2 cellular contexts compared by ENCODE assay signal in the genomic region with DNA sequence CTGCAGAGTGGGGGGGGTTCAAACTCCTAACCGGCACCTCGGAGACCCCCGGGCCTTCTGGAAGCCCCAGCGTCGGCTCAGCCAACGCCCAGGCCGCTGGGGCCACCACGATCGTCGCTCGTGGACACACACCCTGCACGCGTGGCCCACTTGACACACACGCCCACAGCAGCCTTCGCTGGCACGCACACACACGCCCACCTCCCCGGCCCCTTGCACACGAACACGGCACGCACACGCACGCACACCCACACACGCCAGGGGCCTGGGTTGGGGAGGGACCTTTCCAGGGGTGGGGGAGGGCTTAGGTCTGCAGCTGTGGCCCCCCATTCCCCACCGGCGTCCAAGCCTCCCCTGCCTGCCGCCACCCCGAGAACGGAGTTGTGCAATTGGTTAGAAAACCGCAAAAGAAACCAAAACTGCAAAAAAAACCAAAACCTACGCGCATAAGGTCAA.
TF ChIP-seq lines count a peak whose summit lies in the region.

No MANE protein-coding gene starts in this region.

TF ChIP-seq in IMR-90, 13 proteins besides CTCF, POLR2A, EP300 and RAD21:
- TF ChIP-seq MAZ (IDR thresholded peaks at IDR 0.05; ENCODE audit: borderline replicate concordance, low read depth, low read length) (no peak), MAFK (IDR thresholded peaks at IDR 0.05; ENCODE audit: low read depth, low read length) (no peak), RCOR1 (IDR thresholded peaks at IDR 0.05; ENCODE audit: insufficient replicate concordance, low read length) (no peak), MXI1 (IDR thresholded peaks at IDR 0.05; ENCODE audit: borderline replicate concordance, low read depth, low read length) (no peak), FOS (IDR thresholded peaks at IDR 0.05; ENCODE audit: low read depth, low read length) (no peak), RFX5 (IDR thresholded peaks at IDR 0.05; ENCODE audit: low read depth, low read length) (no peak), CHD1 (IDR thresholded peaks at IDR 0.05; ENCODE audit: low read depth, low read length) (no peak), CEBPB (IDR thresholded peaks at IDR 0.05; ENCODE audit: low read depth, low read length) (no peak), SMC3 (IDR thresholded peaks at IDR 0.05; ENCODE audit: low read depth, low read length) (no peak), NFE2L2 (IDR thresholded peaks at IDR 0.05; ENCODE audit: low read depth, low read length) (no peak), BHLHE40 (IDR thresholded peaks at IDR 0.05; ENCODE audit: low read depth, low read length) (no peak)
- TF ChIP-seq, protein P1, sequence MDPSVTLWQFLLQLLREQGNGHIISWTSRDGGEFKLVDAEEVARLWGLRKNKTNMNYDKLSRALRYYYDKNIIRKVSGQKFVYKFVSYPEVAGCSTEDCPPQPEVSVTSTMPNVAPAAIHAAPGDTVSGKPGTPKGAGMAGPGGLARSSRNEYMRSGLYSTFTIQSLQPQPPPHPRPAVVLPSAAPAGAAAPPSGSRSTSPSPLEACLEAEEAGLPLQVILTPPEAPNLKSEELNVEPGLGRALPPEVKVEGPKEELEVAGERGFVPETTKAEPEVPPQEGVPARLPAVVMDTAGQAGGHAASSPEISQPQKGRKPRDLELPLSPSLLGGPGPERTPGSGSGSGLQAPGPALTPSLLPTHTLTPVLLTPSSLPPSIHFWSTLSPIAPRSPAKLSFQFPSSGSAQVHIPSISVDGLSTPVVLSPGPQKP (IDR thresholded peaks at IDR 0.05; ENCODE audit: borderline replicate concordance, low read depth, low read length): no peak
- TF ChIP-seq, protein P2, sequence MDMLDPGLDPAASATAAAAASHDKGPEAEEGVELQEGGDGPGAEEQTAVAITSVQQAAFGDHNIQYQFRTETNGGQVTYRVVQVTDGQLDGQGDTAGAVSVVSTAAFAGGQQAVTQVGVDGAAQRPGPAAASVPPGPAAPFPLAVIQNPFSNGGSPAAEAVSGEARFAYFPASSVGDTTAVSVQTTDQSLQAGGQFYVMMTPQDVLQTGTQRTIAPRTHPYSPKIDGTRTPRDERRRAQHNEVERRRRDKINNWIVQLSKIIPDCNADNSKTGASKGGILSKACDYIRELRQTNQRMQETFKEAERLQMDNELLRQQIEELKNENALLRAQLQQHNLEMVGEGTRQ (IDR thresholded peaks at IDR 0.05; ENCODE audit: low read depth, low read length): no peak
TF ChIP-seq in IMR-90: peak in this region for 0.

TF ChIP-seq in endothelial cell of umbilical vein, 7 proteins besides CTCF, POLR2A, EP300 and RAD21:
- TF ChIP-seq EZH2 (IDR thresholded peaks at IDR 0.05; ENCODE audit: borderline replicate concordance, low read depth, low read length, severe bottlenecking) (no peak), POLR2AphosphoS5 (IDR thresholded peaks at IDR 0.05; ENCODE audit: insufficient read depth, low read depth, low read length) (no peak), GATA2 (IDR thresholded peaks at IDR 0.05; ENCODE audit: insufficient read depth, insufficient read length, low read depth, low read length) (no peak), JUN (IDR thresholded peaks at IDR 0.05; ENCODE audit: borderline replicate concordance, insufficient read depth, insufficient read length, low read depth) (no peak)
- TF ChIP-seq, protein P3, sequence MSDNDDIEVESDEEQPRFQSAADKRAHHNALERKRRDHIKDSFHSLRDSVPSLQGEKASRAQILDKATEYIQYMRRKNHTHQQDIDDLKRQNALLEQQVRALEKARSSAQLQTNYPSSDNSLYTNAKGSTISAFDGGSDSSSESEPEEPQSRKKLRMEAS (IDR thresholded peaks at IDR 0.05; ENCODE audit: insufficient read depth, insufficient read length): no peak
